Comparison of ENCODE assay signal across 4 cellular contexts in the genomic region with DNA sequence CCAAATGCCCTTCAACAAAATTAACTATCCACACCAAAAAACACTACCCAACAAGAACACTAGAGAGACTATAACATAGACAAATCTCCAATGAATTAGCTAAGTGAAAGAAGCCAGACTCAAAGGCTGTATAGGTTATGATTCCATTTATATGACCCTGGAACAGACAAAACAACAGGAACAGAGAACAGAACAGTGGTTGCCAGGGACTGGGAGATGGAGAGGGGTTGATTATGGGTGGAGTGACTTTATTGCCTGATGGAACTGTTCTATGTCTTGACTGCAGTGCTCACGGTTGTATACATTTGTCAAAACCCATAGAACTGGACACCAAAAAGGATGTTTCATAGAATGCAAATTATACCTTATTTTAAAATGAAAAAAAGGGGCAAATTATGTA. TPM values are rescaled to one million over a fixed set of nuclear protein-coding genes. Genes with fewer than 3 reads are reported as not detected.
"Had no signal": no experiment of that assay in that cellular context is flagged by ENCODE, and none has a peak within 500 bp of the region (broad histone marks: within the 10 kb centered on the region; RNA-seq: fewer than 3 reads in every experiment).

No MANE protein-coding gene starts in this region.

- DNase-seq: GDM1, GF-D8 had no signal

- ATAC-seq: GM12878 had no signal

- H3K4me3 ChIP-seq: GM12878 had no signal

RNA-seq across cellular contexts. Expression of a gene that starts 14.9 kb away (rescaled TPM):
- total RNA-seq: G401, GM12878 had no signal
